ENCODE assay signal across 1 cellular context in the genomic region with DNA sequence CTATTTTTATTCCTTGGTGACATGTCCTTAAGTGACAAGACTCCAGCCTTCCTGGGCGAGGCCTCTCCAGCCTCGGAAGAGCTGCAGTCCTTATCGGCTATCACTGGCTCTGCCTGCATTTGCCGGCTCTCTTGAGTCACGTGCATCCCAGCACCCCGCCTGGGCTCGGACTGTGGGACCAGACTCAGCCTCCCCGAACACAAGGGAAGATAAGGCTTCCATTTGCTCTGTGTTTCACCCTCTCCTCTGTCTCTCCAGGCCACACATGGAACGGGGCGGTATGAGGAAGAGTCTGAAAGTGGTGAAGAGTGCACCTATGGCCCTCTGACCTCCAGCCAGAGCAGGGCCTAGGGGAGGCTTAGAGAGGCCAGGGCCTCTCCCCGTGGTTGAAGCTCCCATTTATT.
TF ChIP-seq lines count a peak whose summit lies in the region.

No MANE protein-coding gene starts in this region.

TF ChIP-seq in K562, 482 proteins besides CTCF, POLR2A, EP300 and RAD21 (continued from another document and continues in another):
- TF ChIP-seq, protein P1, sequence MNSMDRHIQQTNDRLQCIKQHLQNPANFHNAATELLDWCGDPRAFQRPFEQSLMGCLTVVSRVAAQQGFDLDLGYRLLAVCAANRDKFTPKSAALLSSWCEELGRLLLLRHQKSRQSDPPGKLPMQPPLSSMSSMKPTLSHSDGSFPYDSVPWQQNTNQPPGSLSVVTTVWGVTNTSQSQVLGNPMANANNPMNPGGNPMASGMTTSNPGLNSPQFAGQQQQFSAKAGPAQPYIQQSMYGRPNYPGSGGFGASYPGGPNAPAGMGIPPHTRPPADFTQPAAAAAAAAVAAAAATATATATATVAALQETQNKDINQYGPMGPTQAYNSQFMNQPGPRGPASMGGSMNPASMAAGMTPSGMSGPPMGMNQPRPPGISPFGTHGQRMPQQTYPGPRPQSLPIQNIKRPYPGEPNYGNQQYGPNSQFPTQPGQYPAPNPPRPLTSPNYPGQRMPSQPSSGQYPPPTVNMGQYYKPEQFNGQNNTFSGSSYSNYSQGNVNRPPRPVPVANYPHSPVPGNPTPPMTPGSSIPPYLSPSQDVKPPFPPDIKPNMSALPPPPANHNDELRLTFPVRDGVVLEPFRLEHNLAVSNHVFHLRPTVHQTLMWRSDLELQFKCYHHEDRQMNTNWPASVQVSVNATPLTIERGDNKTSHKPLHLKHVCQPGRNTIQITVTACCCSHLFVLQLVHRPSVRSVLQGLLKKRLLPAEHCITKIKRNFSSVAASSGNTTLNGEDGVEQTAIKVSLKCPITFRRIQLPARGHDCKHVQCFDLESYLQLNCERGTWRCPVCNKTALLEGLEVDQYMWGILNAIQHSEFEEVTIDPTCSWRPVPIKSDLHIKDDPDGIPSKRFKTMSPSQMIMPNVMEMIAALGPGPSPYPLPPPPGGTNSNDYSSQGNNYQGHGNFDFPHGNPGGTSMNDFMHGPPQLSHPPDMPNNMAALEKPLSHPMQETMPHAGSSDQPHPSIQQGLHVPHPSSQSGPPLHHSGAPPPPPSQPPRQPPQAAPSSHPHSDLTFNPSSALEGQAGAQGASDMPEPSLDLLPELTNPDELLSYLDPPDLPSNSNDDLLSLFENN (IDR thresholded peaks at IDR 0.05; ENCODE audit: low read depth in 2 of 2, low read length in 2 of 2), result peak in 1 of 2 experiments; percentile 73; a peak in 2 of 4 replicates
- TF ChIP-seq PYGO2 (tag; IDR thresholded peaks at IDR 0.05) (no peak), IRF2 (CRISPR knock-in tag; IDR thresholded peaks at IDR 0.05) (no peak), CREBBP (IDR thresholded peaks at IDR 0.05; ENCODE audit: low read depth, low read length) (no peak), POLR2B (IDR thresholded peaks at IDR 0.05; ENCODE audit: low read depth, partially characterized antibody) (no peak), BHLHE40 (IDR thresholded peaks at IDR 0.05; ENCODE audit: low read length) (peak; percentile 100), HNRNPUL1 (IDR thresholded peaks at IDR 0.05; ENCODE audit: low read length) (no peak), ZNF79 (CRISPR knock-in tag; IDR thresholded peaks at IDR 0.05; ENCODE audit: low read depth) (no peak), MEF2A (IDR thresholded peaks at IDR 0.05; ENCODE audit: control insufficient read depth, low read depth, low read length) (no peak), ZNF175 (CRISPR knock-in tag; IDR thresholded peaks at IDR 0.05; ENCODE audit: low read depth) (peak; percentile 23; the same call in 1 of the 2 replicates), CHCHD3 (CRISPR knock-in tag; IDR thresholded peaks at IDR 0.05) (no peak), EWSR1 (IDR thresholded peaks at IDR 0.05; ENCODE audit: borderline replicate concordance, low read depth, partially characterized antibody) (no peak), POLR2G (IDR thresholded peaks at IDR 0.05; ENCODE audit: low read depth, low read length) (no peak)
- TF ChIP-seq, protein P2, sequence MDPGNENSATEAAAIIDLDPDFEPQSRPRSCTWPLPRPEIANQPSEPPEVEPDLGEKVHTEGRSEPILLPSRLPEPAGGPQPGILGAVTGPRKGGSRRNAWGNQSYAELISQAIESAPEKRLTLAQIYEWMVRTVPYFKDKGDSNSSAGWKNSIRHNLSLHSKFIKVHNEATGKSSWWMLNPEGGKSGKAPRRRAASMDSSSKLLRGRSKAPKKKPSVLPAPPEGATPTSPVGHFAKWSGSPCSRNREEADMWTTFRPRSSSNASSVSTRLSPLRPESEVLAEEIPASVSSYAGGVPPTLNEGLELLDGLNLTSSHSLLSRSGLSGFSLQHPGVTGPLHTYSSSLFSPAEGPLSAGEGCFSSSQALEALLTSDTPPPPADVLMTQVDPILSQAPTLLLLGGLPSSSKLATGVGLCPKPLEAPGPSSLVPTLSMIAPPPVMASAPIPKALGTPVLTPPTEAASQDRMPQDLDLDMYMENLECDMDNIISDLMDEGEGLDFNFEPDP (CRISPR knock-in tag; IDR thresholded peaks at IDR 0.05), result no peak
- TF ChIP-seq, protein P3, sequence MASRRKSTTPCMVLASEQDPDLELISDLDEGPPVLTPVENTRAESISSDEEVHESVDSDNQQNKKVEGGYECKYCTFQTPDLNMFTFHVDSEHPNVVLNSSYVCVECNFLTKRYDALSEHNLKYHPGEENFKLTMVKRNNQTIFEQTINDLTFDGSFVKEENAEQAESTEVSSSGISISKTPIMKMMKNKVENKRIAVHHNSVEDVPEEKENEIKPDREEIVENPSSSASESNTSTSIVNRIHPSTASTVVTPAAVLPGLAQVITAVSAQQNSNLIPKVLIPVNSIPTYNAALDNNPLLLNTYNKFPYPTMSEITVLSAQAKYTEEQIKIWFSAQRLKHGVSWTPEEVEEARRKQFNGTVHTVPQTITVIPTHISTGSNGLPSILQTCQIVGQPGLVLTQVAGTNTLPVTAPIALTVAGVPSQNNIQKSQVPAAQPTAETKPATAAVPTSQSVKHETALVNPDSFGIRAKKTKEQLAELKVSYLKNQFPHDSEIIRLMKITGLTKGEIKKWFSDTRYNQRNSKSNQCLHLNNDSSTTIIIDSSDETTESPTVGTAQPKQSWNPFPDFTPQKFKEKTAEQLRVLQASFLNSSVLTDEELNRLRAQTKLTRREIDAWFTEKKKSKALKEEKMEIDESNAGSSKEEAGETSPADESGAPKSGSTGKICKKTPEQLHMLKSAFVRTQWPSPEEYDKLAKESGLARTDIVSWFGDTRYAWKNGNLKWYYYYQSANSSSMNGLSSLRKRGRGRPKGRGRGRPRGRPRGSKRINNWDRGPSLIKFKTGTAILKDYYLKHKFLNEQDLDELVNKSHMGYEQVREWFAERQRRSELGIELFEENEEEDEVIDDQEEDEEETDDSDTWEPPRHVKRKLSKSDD (conservative IDR thresholded peaks at IDR 0.05; ENCODE audit: low read length), result no peak
- TF ChIP-seq, protein P4, sequence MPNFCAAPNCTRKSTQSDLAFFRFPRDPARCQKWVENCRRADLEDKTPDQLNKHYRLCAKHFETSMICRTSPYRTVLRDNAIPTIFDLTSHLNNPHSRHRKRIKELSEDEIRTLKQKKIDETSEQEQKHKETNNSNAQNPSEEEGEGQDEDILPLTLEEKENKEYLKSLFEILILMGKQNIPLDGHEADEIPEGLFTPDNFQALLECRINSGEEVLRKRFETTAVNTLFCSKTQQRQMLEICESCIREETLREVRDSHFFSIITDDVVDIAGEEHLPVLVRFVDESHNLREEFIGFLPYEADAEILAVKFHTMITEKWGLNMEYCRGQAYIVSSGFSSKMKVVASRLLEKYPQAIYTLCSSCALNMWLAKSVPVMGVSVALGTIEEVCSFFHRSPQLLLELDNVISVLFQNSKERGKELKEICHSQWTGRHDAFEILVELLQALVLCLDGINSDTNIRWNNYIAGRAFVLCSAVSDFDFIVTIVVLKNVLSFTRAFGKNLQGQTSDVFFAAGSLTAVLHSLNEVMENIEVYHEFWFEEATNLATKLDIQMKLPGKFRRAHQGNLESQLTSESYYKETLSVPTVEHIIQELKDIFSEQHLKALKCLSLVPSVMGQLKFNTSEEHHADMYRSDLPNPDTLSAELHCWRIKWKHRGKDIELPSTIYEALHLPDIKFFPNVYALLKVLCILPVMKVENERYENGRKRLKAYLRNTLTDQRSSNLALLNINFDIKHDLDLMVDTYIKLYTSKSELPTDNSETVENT (CRISPR knock-in tag; IDR thresholded peaks at IDR 0.05), result no peak
- TF ChIP-seq, protein P5, sequence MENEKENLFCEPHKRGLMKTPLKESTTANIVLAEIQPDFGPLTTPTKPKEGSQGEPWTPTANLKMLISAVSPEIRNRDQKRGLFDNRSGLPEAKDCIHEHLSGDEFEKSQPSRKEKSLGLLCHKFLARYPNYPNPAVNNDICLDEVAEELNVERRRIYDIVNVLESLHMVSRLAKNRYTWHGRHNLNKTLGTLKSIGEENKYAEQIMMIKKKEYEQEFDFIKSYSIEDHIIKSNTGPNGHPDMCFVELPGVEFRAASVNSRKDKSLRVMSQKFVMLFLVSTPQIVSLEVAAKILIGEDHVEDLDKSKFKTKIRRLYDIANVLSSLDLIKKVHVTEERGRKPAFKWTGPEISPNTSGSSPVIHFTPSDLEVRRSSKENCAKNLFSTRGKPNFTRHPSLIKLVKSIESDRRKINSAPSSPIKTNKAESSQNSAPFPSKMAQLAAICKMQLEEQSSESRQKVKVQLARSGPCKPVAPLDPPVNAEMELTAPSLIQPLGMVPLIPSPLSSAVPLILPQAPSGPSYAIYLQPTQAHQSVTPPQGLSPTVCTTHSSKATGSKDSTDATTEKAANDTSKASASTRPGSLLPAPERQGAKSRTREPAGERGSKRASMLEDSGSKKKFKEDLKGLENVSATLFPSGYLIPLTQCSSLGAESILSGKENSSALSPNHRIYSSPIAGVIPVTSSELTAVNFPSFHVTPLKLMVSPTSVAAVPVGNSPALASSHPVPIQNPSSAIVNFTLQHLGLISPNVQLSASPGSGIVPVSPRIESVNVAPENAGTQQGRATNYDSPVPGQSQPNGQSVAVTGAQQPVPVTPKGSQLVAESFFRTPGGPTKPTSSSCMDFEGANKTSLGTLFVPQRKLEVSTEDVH (IDR thresholded peaks at IDR 0.05; ENCODE audit: low read depth, partially characterized antibody), result peak; percentile 37
- TF ChIP-seq, protein P6, sequence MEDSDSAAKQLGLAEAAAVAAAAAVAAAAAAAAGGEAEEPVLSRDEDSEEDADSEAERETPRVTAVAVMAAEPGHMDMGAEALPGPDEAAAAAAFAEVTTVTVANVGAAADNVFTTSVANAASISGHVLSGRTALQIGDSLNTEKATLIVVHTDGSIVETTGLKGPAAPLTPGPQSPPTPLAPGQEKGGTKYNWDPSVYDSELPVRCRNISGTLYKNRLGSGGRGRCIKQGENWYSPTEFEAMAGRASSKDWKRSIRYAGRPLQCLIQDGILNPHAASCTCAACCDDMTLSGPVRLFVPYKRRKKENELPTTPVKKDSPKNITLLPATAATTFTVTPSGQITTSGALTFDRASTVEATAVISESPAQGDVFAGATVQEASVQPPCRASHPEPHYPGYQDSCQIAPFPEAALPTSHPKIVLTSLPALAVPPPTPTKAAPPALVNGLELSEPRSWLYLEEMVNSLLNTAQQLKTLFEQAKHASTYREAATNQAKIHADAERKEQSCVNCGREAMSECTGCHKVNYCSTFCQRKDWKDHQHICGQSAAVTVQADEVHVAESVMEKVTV (CRISPR knock-in tag; IDR thresholded peaks at IDR 0.05), result no peak
- TF ChIP-seq, protein P7, sequence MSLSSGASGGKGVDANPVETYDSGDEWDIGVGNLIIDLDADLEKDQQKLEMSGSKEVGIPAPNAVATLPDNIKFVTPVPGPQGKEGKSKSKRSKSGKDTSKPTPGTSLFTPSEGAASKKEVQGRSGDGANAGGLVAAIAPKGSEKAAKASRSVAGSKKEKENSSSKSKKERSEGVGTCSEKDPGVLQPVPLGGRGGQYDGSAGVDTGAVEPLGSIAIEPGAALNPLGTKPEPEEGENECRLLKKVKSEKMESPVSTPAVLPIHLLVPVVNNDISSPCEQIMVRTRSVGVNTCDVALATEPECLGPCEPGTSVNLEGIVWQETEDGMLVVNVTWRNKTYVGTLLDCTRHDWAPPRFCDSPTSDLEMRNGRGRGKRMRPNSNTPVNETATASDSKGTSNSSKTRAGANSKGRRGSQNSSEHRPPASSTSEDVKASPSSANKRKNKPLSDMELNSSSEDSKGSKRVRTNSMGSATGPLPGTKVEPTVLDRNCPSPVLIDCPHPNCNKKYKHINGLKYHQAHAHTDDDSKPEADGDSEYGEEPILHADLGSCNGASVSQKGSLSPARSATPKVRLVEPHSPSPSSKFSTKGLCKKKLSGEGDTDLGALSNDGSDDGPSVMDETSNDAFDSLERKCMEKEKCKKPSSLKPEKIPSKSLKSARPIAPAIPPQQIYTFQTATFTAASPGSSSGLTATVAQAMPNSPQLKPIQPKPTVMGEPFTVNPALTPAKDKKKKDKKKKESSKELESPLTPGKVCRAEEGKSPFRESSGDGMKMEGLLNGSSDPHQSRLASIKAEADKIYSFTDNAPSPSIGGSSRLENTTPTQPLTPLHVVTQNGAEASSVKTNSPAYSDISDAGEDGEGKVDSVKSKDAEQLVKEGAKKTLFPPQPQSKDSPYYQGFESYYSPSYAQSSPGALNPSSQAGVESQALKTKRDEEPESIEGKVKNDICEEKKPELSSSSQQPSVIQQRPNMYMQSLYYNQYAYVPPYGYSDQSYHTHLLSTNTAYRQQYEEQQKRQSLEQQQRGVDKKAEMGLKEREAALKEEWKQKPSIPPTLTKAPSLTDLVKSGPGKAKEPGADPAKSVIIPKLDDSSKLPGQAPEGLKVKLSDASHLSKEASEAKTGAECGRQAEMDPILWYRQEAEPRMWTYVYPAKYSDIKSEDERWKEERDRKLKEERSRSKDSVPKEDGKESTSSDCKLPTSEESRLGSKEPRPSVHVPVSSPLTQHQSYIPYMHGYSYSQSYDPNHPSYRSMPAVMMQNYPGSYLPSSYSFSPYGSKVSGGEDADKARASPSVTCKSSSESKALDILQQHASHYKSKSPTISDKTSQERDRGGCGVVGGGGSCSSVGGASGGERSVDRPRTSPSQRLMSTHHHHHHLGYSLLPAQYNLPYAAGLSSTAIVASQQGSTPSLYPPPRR (CRISPR knock-in tag; IDR thresholded peaks at IDR 0.05; ENCODE audit: borderline replicate concordance), result no peak
- TF ChIP-seq, protein P8, sequence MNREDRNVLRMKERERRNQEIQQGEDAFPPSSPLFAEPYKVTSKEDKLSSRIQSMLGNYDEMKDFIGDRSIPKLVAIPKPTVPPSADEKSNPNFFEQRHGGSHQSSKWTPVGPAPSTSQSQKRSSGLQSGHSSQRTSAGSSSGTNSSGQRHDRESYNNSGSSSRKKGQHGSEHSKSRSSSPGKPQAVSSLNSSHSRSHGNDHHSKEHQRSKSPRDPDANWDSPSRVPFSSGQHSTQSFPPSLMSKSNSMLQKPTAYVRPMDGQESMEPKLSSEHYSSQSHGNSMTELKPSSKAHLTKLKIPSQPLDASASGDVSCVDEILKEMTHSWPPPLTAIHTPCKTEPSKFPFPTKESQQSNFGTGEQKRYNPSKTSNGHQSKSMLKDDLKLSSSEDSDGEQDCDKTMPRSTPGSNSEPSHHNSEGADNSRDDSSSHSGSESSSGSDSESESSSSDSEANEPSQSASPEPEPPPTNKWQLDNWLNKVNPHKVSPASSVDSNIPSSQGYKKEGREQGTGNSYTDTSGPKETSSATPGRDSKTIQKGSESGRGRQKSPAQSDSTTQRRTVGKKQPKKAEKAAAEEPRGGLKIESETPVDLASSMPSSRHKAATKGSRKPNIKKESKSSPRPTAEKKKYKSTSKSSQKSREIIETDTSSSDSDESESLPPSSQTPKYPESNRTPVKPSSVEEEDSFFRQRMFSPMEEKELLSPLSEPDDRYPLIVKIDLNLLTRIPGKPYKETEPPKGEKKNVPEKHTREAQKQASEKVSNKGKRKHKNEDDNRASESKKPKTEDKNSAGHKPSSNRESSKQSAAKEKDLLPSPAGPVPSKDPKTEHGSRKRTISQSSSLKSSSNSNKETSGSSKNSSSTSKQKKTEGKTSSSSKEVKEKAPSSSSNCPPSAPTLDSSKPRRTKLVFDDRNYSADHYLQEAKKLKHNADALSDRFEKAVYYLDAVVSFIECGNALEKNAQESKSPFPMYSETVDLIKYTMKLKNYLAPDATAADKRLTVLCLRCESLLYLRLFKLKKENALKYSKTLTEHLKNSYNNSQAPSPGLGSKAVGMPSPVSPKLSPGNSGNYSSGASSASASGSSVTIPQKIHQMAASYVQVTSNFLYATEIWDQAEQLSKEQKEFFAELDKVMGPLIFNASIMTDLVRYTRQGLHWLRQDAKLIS (CRISPR knock-in tag; IDR thresholded peaks at IDR 0.05), result no peak
- TF ChIP-seq, protein P9, sequence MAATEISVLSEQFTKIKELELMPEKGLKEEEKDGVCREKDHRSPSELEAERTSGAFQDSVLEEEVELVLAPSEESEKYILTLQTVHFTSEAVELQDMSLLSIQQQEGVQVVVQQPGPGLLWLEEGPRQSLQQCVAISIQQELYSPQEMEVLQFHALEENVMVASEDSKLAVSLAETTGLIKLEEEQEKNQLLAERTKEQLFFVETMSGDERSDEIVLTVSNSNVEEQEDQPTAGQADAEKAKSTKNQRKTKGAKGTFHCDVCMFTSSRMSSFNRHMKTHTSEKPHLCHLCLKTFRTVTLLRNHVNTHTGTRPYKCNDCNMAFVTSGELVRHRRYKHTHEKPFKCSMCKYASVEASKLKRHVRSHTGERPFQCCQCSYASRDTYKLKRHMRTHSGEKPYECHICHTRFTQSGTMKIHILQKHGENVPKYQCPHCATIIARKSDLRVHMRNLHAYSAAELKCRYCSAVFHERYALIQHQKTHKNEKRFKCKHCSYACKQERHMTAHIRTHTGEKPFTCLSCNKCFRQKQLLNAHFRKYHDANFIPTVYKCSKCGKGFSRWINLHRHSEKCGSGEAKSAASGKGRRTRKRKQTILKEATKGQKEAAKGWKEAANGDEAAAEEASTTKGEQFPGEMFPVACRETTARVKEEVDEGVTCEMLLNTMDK (IDR thresholded peaks at IDR 0.05; ENCODE audit: borderline replicate concordance, insufficient read depth, low read depth, low read length, poor library complexity, severe bottlenecking), result no peak
